Comparison of ENCODE assay signal across 24 cellular contexts in genomic region chr2:203918839-203919238, GRCh38. TPM values are rescaled to one million over a fixed set of nuclear protein-coding genes. Genes with fewer than 3 reads are reported as not detected.
DNase-seq lines count a peak whose midpoint lies in the region; ATAC-seq, FAIRE-seq and TF ChIP-seq lines count a peak whose summit lies in the region.
"Had no signal": no experiment of that assay in that cellular context is flagged by ENCODE, and none has a peak within 500 bp of the region (broad histone marks: within the 10 kb centered on the region; RNA-seq: fewer than 3 reads in every experiment).

No MANE protein-coding gene starts in this region.

- intact Hi-C loops in left cardiac atrium (cut with DNase I) (loop anchor here in 1 of 2 donors (10.0 kb wide), 1 partner anchor 434 kb away; no protein-coding TSS in a partner anchor), cardiac septum (cut with DNase I) (loop anchor here (10.0 kb wide), 1 partner anchor 684 kb away; the partner anchor contains the start of gene CYP20A1), tibial artery (cut with DNase I; ENCODE audit: low total_unique reads) (no loop called here)

- peak; percentile 44 to 76 for ATAC-seq in left cardiac atrium

- FAIRE-seq in bronchial epithelial cell (lab: Jason Lieb, UNC): peak; percentile 23
- FAIRE-seq: A204.1, HTR-8/SVneo, RCC 7860 had no signal

- no peaks in the 10 kb centered on the region for H3K27me3 Mint-ChIP-seq in nephron progenitor cell (ENCODE audit: low read depth, poor library complexity)

- H3K4me3 ChIP-seq in bronchial epithelial cell (ENCODE audit: low read depth, low read length) (no peak overlapping the region), tibial artery (no peak overlapping the region)
- H3K4me3 ChIP-seq: GM23248, HAP-1, SK-N-MC had no signal

- no peak overlapping the region for H3K4me3 Mint-ChIP-seq in nephron progenitor cell
- H3K4me3 Mint-ChIP-seq: B cell had no signal

- H3K9me3 Mint-ChIP-seq in nephron progenitor cell: no peaks in the 10 kb centered on the region

- peaks cover 0 to 28% (median 15%) of the 10 kb centered on the region in 4 donors for H3K4me1 ChIP-seq in tibial artery
- H3K4me1 ChIP-seq: HAP-1 had no signal

- peaks cover 28% of the 10 kb centered on the region for H3K4me1 Mint-ChIP-seq in nephron progenitor cell

- DNase-seq in left cardiac atrium (no peak), cardiac septum (ENCODE audit: low spot score) (no peak), bronchial epithelial cell (ENCODE audit: low read depth) (no peak), nephron progenitor cell (no peak), tibial artery (peak in 1 of 2 donors; percentile 78), H4 (ENCODE audit: low spot score) (no peak), NCI-H1092 treated with DMSO at 0.1 percent for 48 hours (lab: John Stamatoyannopoulos, UW) (no peak), DMS79 treated with DMSO at 0.1 percent for 48 hours (lab: John Stamatoyannopoulos, UW) (no peak)
- DNase-seq: GM23248, Karpas-422, NCI-H1694 treated with DMSO at 0.1 percent for 48 hours, NCI-H2081 treated with DMSO at 0.1 percent for 48 hours, NCI-H2171 treated with DMSO at 0.1 percent for 48 hours, NCI-H524 treated with DMSO at 0.1 percent for 48 hours, NCI-H82, OCI-M1, SHP77 had no signal

- H3K27ac Mint-ChIP-seq in nephron progenitor cell: peak overlapping the region; percentile 24
- H3K27ac Mint-ChIP-seq: B cell had no signal

- H3K36me3 ChIP-seq in bronchial epithelial cell (ENCODE audit: control insufficient read depth, insufficient read depth, low read length) (no peaks in the 10 kb centered on the region), tibial artery (no peaks in the 10 kb centered on the region)
- H3K36me3 ChIP-seq: HAP-1 had no signal

- no peaks in the 10 kb centered on the region for H3K36me3 Mint-ChIP-seq in nephron progenitor cell (ENCODE audit: low read depth)

- H3K27me3 ChIP-seq in bronchial epithelial cell (ENCODE audit: control insufficient read depth, insufficient read depth, low read length): no peaks in the 10 kb centered on the region
- H3K27me3 ChIP-seq in tibial artery: no peaks in the 10 kb centered on the region

- no peaks in the 10 kb centered on the region for H3K9me3 ChIP-seq in tibial artery
- H3K9me3 ChIP-seq: HAP-1 had no signal

- peak overlapping the region; percentile 37 to 64 for H3K27ac ChIP-seq in tibial artery
- H3K27ac ChIP-seq: GM23248, SK-N-MC had no signal

- TF ChIP-seq CTCF in bronchial epithelial cell (IDR thresholded peaks at IDR 0.05; ENCODE audit: insufficient read depth, low read length, severe bottlenecking) (no peak), nephron progenitor cell (IDR thresholded peaks at IDR 0.05) (no peak), tibial artery (IDR thresholded peaks at IDR 0.05) (no peak)

RNA-seq across cellular contexts. Expression of gene ICOS, which starts 17.7 kb away (rescaled TPM):
- under 1 TPM in 1 of 2 donors, not detected in 1; 0.09 TPM for total RNA-seq in left cardiac atrium
- not detected for total RNA-seq in cardiac septum
- total RNA-seq in bronchial epithelial cell: not detected in 2 replicates
- not detected in 2 replicates for total RNA-seq in H4 (2014; rRNA removed; shearing (Covaris generic))
- total RNA-seq: B cell, GM23248, M059J had no signal

RNA-seq across cellular contexts. Expression of gene CTLA4, which starts 51.3 kb away (rescaled TPM):
- total RNA-seq in left cardiac atrium: under 1 TPM in 1 of 2 donors, not detected in 1; 0.34 TPM
- not detected for total RNA-seq in cardiac septum
- total RNA-seq in bronchial epithelial cell: not detected in 2 replicates
- not detected in 2 replicates for total RNA-seq in H4 (2014; rRNA removed; shearing (Covaris generic))
- total RNA-seq: GM23248, M059J had no signal
